Comparison of ENCODE assay signal across 18 cellular contexts in genomic region chr5:143691278-143692236, GRCh38.
DNase-seq lines count a peak whose midpoint lies in the region; ATAC-seq and TF ChIP-seq lines count a peak whose summit lies in the region.
"Had no signal": no experiment of that assay in that cellular context is flagged by ENCODE, and none has a peak within 500 bp of the region (broad histone marks: within the 10 kb centered on the region; RNA-seq: fewer than 3 reads in every experiment).

No MANE protein-coding gene starts in this region.

- peak overlapping the region; percentile 60 for H3K18ac ChIP-seq in mesendoderm (ENCODE audit: low read length)

- H3K79me1 ChIP-seq in mesendoderm (ENCODE audit: low read length) = no peaks in the 10 kb centered on the region

- H3K9ac ChIP-seq in endocrine pancreas (ENCODE audit: control insufficient read depth, insufficient read depth, low read length) = no peak overlapping the region
- no peak overlapping the region for H3K9ac ChIP-seq in mesendoderm (ENCODE audit: low read length)

- H2BK120ac ChIP-seq in mesendoderm (ENCODE audit: low read depth, low read length) = no peak overlapping the region

- H3K36me3 ChIP-seq in heart right ventricle (no peaks in the 10 kb centered on the region), endocrine pancreas (ENCODE audit: control insufficient read depth, insufficient read depth, low read length) (no peaks in the 10 kb centered on the region), mesendoderm (ENCODE audit: control insufficient read depth, insufficient read depth, low read length) (no peaks in the 10 kb centered on the region)
- H3K36me3 ChIP-seq: BE2C had no signal

- H3K9me3 ChIP-seq in heart right ventricle = peaks cover 0 to 21% (median 0%) of the 10 kb centered on the region in 11 donors
- H3K9me3 ChIP-seq in endocrine pancreas (ENCODE audit: control insufficient read depth, low read length) = no peaks in the 10 kb centered on the region
- H3K9me3 ChIP-seq: BE2C had no signal

- H2BK5ac ChIP-seq in mesendoderm (ENCODE audit: low read length) = no peak overlapping the region

- ATAC-seq in Right ventricle myocardium superior (ENCODE audit: poor library complexity) = peak; percentile 25
- ATAC-seq in heart right ventricle = no peak
- peak; percentile 49 to 55 for ATAC-seq in stimulated activated naive B cell treated with anti-CD40 and anti-IgM and Interleukin-4, amounts not matched to agents 10 μg/mL and 1 μg/mL and 100 μg/mL, for 72 hours (replicated peaks)
- ATAC-seq in HG03025 (IDR thresholded peaks at IDR 0.05; ENCODE audit: low FRiP score, unreplicated experiment) = no peak

- H3K27ac ChIP-seq in heart right ventricle (peak overlapping the region in 1 of 10 donors; percentile 27), mesendoderm (ENCODE audit: low read depth, low read length) (no peak overlapping the region)

- DNase-seq in Right ventricle myocardium superior = no peak
- no peak for DNase-seq in heart right ventricle
- DNase-seq in mesendoderm = no peak
- DNase-seq in stimulated activated naive B cell treated with anti-CD40 and anti-IgM and Interleukin-4, amounts not matched to agents 10 μg/mL and 1 μg/mL and 100 μg/mL, for 72 hours = no peak
- DNase-seq in kidney tubule cell (ENCODE audit: low spot score) = no peak
- DNase-seq in NCI-H510A (lab: John Stamatoyannopoulos, UW) = no peak
- DNase-seq: 8988T; BE2C; Calu3; CD4-positive, alpha-beta T cell; DMS53; GOT3; KBM-7; NCI-H1436 treated with DMSO at 0.1 percent for 48 hours; NCI-H2029 treated with DMSO at 0.1 percent for 48 hours; NCI-H82 had no signal

- no peak overlapping the region for H3K4me3 Mint-ChIP-seq in stimulated activated naive B cell treated with anti-CD40 and anti-IgM and Interleukin-4, amounts not matched to agents 10 μg/mL and 1 μg/mL and 100 μg/mL, for 72 hours
- H3K4me3 Mint-ChIP-seq: CD4-positive, alpha-beta T cell had no signal

- peaks cover 5 to 8% of the 10 kb centered on the region in 2 donors for H3K36me3 Mint-ChIP-seq in stimulated activated naive B cell treated with anti-CD40 and anti-IgM and Interleukin-4, amounts not matched to agents 10 μg/mL and 1 μg/mL and 100 μg/mL, for 72 hours

- no peak overlapping the region for H3K56ac ChIP-seq in mesendoderm (ENCODE audit: low read length)

- WGBS in heart right ventricle, 2 donors = 55 to 58% methylated on average over 7 of the region's 7 CpGs
- 100% methylated on average over 2 of the region's 7 CpGs for WGBS in mesendoderm (ENCODE audit: extremely low coverage, insufficient coverage, low lambda C conversion rate)

- no peaks in the 10 kb centered on the region for H3K79me2 ChIP-seq in mesendoderm (ENCODE audit: control insufficient read depth, insufficient read depth, low read length)

- intact Hi-C loops in Right ventricle myocardium superior (cut with DNase I) = no loop called here
- intact Hi-C loops in heart right ventricle (cut with DNase I) = loop anchor here in 1 of 10 donors (10.0 kb wide), 1 partner anchor 133 kb away; no protein-coding TSS in a partner anchor

- no peak overlapping the region for H2AK5ac ChIP-seq in mesendoderm (ENCODE audit: low read length)

- no peak overlapping the region for H3K4ac ChIP-seq in mesendoderm (ENCODE audit: low read depth, low read length)

- H3K23ac ChIP-seq in mesendoderm (ENCODE audit: low read length) = no peak overlapping the region

- no peak overlapping the region for H3K27ac Mint-ChIP-seq in stimulated activated naive B cell treated with anti-CD40 and anti-IgM and Interleukin-4, amounts not matched to agents 10 μg/mL and 1 μg/mL and 100 μg/mL, for 72 hours
- H3K27ac Mint-ChIP-seq: CD4-positive, alpha-beta T cell had no signal

- no peak overlapping the region for H4K5ac ChIP-seq in mesendoderm (ENCODE audit: low read length)

- H3K4me1 ChIP-seq in heart right ventricle (peaks cover 0 to 46% (median 22%) of the 10 kb centered on the region in 9 donors), endocrine pancreas (ENCODE audit: control insufficient read depth, insufficient read depth, low read length) (peaks cover 8% of the 10 kb centered on the region), mesendoderm (ENCODE audit: control insufficient read depth, low read depth, low read length) (peaks cover 5% of the 10 kb centered on the region)
- H3K4me1 ChIP-seq: BE2C had no signal

- peaks cover 11% of the 10 kb centered on the region in 2 donors for H3K9me3 Mint-ChIP-seq in stimulated activated naive B cell treated with anti-CD40 and anti-IgM and Interleukin-4, amounts not matched to agents 10 μg/mL and 1 μg/mL and 100 μg/mL, for 72 hours

- H3K4me1 Mint-ChIP-seq in stimulated activated naive B cell treated with anti-CD40 and anti-IgM and Interleukin-4, amounts not matched to agents 10 μg/mL and 1 μg/mL and 100 μg/mL, for 72 hours = no peaks in the 10 kb centered on the region

- H3K27me3 Mint-ChIP-seq in stimulated activated naive B cell treated with anti-CD40 and anti-IgM and Interleukin-4, amounts not matched to agents 10 μg/mL and 1 μg/mL and 100 μg/mL, for 72 hours = no peaks in the 10 kb centered on the region
- H3K27me3 Mint-ChIP-seq: CD4-positive, alpha-beta T cell had no signal

- H3K4me2 ChIP-seq in mesendoderm (ENCODE audit: low read length) = no peak overlapping the region

- H3K4me3 ChIP-seq in heart right ventricle = no peak overlapping the region
- peak overlapping the region; percentile 52 for H3K4me3 ChIP-seq in endocrine pancreas (ENCODE audit: control insufficient read depth, insufficient read depth, low read length)
- H3K4me3 ChIP-seq in mesendoderm (ENCODE audit: low read length) = no peak overlapping the region

- no peak for TF ChIP-seq CTCF in heart right ventricle (IDR thresholded peaks at IDR 0.05)

- no peaks in the 10 kb centered on the region for H3K27me3 ChIP-seq in heart right ventricle
- H3K27me3 ChIP-seq in endocrine pancreas (ENCODE audit: control insufficient read depth, insufficient read depth, low read length) = no peaks in the 10 kb centered on the region
- no peaks in the 10 kb centered on the region for H3K27me3 ChIP-seq in mesendoderm (ENCODE audit: insufficient read depth, low read length, poor library complexity)
- H3K27me3 ChIP-seq: BE2C had no signal

- peak overlapping the region; percentile 92 for H2BK15ac ChIP-seq in mesendoderm (replicated peaks; ENCODE audit: low read depth)

- H4K8ac ChIP-seq in mesendoderm (ENCODE audit: low read depth, low read length) = no peak overlapping the region

Comparison
In these comparisons a context has a peak if more than half of its experiments do, and no peak if none do; other contexts are left out.
1. ATAC-seq: peak in Right ventricle myocardium superior (single experiment) and stimulated activated naive B cell treated with anti-CD40 and anti-IgM and Interleukin-4, amounts not matched to agents 10 μg/mL and 1 μg/mL and 100 μg/mL, for 72 hours (2 of 2); none in heart right ventricle (0 of 8) and HG03025 (single experiment).